ENCODE assay signal across 3 cellular contexts in genomic region chr12:102385343-102385742, GRCh38.
"Had no signal": no experiment of that assay in that cellular context is flagged by ENCODE, and none has a peak within 500 bp of the region (broad histone marks: within the 10 kb centered on the region; RNA-seq: fewer than 3 reads in every experiment).

No MANE protein-coding gene starts in this region.

- DNase-seq: GDM1, GF-D8 had no signal

- ATAC-seq: GM12878 had no signal
